Comparison of ENCODE assay signal across 1 cellular context in genomic region chr15:83061680-83062079, GRCh38.
TF ChIP-seq lines count a peak whose summit lies in the region.

No MANE protein-coding gene starts in this region.

TF ChIP-seq in HEK293, 187 proteins besides CTCF, POLR2A, EP300 and RAD21 (continued from another document and continues in another):
- TF ChIP-seq PRDM10 (tag by site-specific recombination; IDR thresholded peaks at IDR 0.05) = no peak
- peak; percentile 59; the same call in 1 of the 2 replicates for TF ChIP-seq PRDM4 (tag by site-specific recombination; IDR thresholded peaks at IDR 0.05)
- no peak for TF ChIP-seq ZNF791 (tag by site-specific recombination; IDR thresholded peaks at IDR 0.05)
- no peak for TF ChIP-seq ZNF777 (tag by site-specific recombination; IDR thresholded peaks at IDR 0.05; ENCODE audit: borderline replicate concordance)
- no peak for TF ChIP-seq ELK4 (IDR thresholded peaks at IDR 0.05; ENCODE audit: borderline replicate concordance, low read depth, low read length)
- no peak for TF ChIP-seq ZNF792 (tag by site-specific recombination; IDR thresholded peaks at IDR 0.05)
- TF ChIP-seq OVOL3 (tag by site-specific recombination; IDR thresholded peaks at IDR 0.05) = peak; percentile 47; the same call in 1 of the 2 replicates
- no peak for TF ChIP-seq ZNF433 (tag by site-specific recombination; IDR thresholded peaks at IDR 0.05; ENCODE audit: low read depth)
- TF ChIP-seq PRDM1 (tag by site-specific recombination; IDR thresholded peaks at IDR 0.05) = no peak
- no peak for TF ChIP-seq ZNF416 (tag by site-specific recombination; IDR thresholded peaks at IDR 0.05)
- no peak for TF ChIP-seq KLF9 (tag by site-specific recombination; IDR thresholded peaks at IDR 0.05; ENCODE audit: low read depth)
- no peak for TF ChIP-seq ZNF837 (tag by site-specific recombination; IDR thresholded peaks at IDR 0.05)
- TF ChIP-seq ZNF132 (tag by site-specific recombination; IDR thresholded peaks at IDR 0.05; ENCODE audit: borderline replicate concordance) = no peak
- peak; percentile 35; the same call in 1 of the 2 replicates for TF ChIP-seq ZNF513 (tag by site-specific recombination; IDR thresholded peaks at IDR 0.05)
- TF ChIP-seq ZNF404 (tag by site-specific recombination; IDR thresholded peaks at IDR 0.05) = no peak
- TF ChIP-seq ZNF658 (tag by site-specific recombination; IDR thresholded peaks at IDR 0.05) = no peak
- no peak for TF ChIP-seq ZNF626 (tag by site-specific recombination; IDR thresholded peaks at IDR 0.05)
- TF ChIP-seq KLF1 (tag by site-specific recombination; IDR thresholded peaks at IDR 0.05) = no peak
- TF ChIP-seq ZNF23 (tag by site-specific recombination; IDR thresholded peaks at IDR 0.05; ENCODE audit: borderline replicate concordance) = no peak
- no peak for TF ChIP-seq ZNF645 (tag by site-specific recombination; IDR thresholded peaks at IDR 0.05)
- TF ChIP-seq GLI4 (tag by site-specific recombination; IDR thresholded peaks at IDR 0.05) = no peak
- TF ChIP-seq ZNF37A (tag by site-specific recombination; IDR thresholded peaks at IDR 0.05) = no peak
- TF ChIP-seq ZNF350 (tag by site-specific recombination; IDR thresholded peaks at IDR 0.05) = no peak
- TF ChIP-seq ZBTB7A (tag by site-specific recombination; IDR thresholded peaks at IDR 0.05; ENCODE audit: low read depth) = no peak
- TF ChIP-seq ZSCAN23 (tag by site-specific recombination; IDR thresholded peaks at IDR 0.05) = no peak
- TF ChIP-seq ZNF175 (tag by site-specific recombination; IDR thresholded peaks at IDR 0.05) = no peak
- TF ChIP-seq PRDM6 (tag by site-specific recombination; IDR thresholded peaks at IDR 0.05) = peak; percentile 98
- peak; percentile 39; the same call in 1 of the 2 replicates for TF ChIP-seq ZNF394 (tag by site-specific recombination; IDR thresholded peaks at IDR 0.05; ENCODE audit: borderline replicate concordance)
- no peak for TF ChIP-seq ZNF560 (tag by site-specific recombination; IDR thresholded peaks at IDR 0.05; ENCODE audit: borderline replicate concordance)
- no peak for TF ChIP-seq ZBTB48 (tag by site-specific recombination; IDR thresholded peaks at IDR 0.05)
- TF ChIP-seq ZNF140 (tag by site-specific recombination; IDR thresholded peaks at IDR 0.05) = no peak
- TF ChIP-seq ZNF768 (tag by site-specific recombination; IDR thresholded peaks at IDR 0.05) = no peak
- TF ChIP-seq ZSCAN18 (tag by site-specific recombination; IDR thresholded peaks at IDR 0.05) = no peak
- TF ChIP-seq ZNF184 (tag by site-specific recombination; IDR thresholded peaks at IDR 0.05) = no peak
- TF ChIP-seq ZBTB21 (tag by site-specific recombination; IDR thresholded peaks at IDR 0.05) = no peak
- no peak for TF ChIP-seq ZNF398 (tag by site-specific recombination; IDR thresholded peaks at IDR 0.05)
- TF ChIP-seq ZNF548 (tag by site-specific recombination; IDR thresholded peaks at IDR 0.05) = no peak
- no peak for TF ChIP-seq ZNF157 (tag by site-specific recombination; IDR thresholded peaks at IDR 0.05)
- no peak for TF ChIP-seq ZNF169 (tag by site-specific recombination; IDR thresholded peaks at IDR 0.05)
- no peak for TF ChIP-seq ZNF596 (tag by site-specific recombination; IDR thresholded peaks at IDR 0.05)
- TF ChIP-seq ZNF707 (tag by site-specific recombination; IDR thresholded peaks at IDR 0.05) = no peak
- TF ChIP-seq PRDM2 (tag by site-specific recombination; IDR thresholded peaks at IDR 0.05; ENCODE audit: borderline replicate concordance) = no peak
